In the genomic region with DNA sequence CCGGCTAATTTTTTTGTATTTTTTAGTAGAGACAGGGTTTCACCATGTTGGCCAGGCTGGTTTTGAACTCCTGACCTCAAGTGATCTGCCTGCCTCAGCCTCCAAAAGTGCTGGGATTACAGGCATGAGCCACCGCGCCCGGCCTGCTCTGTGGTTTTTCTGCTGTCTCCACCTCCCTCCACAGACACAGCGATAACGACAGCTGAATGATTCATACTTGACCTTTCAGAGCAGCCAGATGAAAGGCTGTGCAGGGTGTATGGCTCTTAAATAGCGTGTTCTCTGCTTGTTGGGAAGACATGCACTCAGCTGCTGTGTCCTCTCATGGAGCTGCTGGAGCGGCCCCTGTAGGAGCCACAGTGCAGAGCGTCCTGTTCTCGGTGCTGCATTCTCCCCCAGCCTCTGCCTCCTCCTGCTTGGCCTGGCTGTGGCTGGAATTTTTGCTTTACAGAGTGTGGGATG, we compare ENCODE assay signal across 8 cellular contexts.
DNase-seq lines count a peak whose midpoint lies in the region; ATAC-seq and TF ChIP-seq lines count a peak whose summit lies in the region.
"Not testable (repeated sequence)": the region's sequence is repeated elsewhere in the genome, so short reads cannot be mapped to it uniquely, and the experiment has no call there.

No MANE protein-coding gene starts in this region.

- H3K9me3 Mint-ChIP-seq in activated CD4-positive, alpha-beta T cell treated with anti-CD3 and anti-CD28 coated beads, Interleukin-2, amount 10 ng/mL, durations not matched to agents 7 days and 5 days, result not testable (repeated sequence)

- not testable (repeated sequence) for H3K9ac ChIP-seq in skeletal muscle satellite cell (ENCODE audit: low read depth, low read length)

- POLR2A ChIA-PET in activated CD4-positive, alpha-beta T cell treated with anti-CD3 and anti-CD28 coated beads, Interleukin-2, amount 10 ng/mL, durations not matched to agents 7 days and 5 days (lab: Charles Lee), result interaction anchor here (0.5 kb wide), 1 partner anchor 9 kb away, joined by 3 read pairs; no protein-coding TSS in a partner anchor

- not testable (repeated sequence) for H3K4me3 ChIP-seq in GM12875 (ENCODE audit: low read depth, low read length); brain microvascular endothelial cell (ENCODE audit: low read depth, low read length); skeletal muscle satellite cell (ENCODE audit: low read length); upper lobe of right lung

- in situ Hi-C loops in brain microvascular endothelial cell (cut with HindIII; ENCODE audit: low pct_ligation_motif_present, low sequenced_read_pairs), result not testable (repeated sequence)

- peaks cover 55% of the 10 kb centered on the region for H3K4me1 Mint-ChIP-seq in activated CD4-positive, alpha-beta T cell treated with anti-CD3 and anti-CD28 coated beads, Interleukin-2, amount 10 ng/mL, durations not matched to agents 7 days and 5 days

- H3K36me3 Mint-ChIP-seq in activated CD4-positive, alpha-beta T cell treated with anti-CD3 and anti-CD28 coated beads, Interleukin-2, amount 10 ng/mL, durations not matched to agents 7 days and 5 days (ENCODE audit: low read depth), result peaks cover 72% of the 10 kb centered on the region

- CTCF ChIA-PET in activated CD4-positive, alpha-beta T cell treated with anti-CD3 and anti-CD28 coated beads, Interleukin-2, amount 10 ng/mL, durations not matched to agents 7 days and 5 days (lab: Charles Lee), result interaction anchor here (1.1 to 1.5 kb wide), 3 partner anchors 22 to 66 kb away, joined by 3 to 7 read pairs (median 3); no protein-coding TSS in a partner anchor

- peaks cover 13% of the 10 kb centered on the region for H3K4me1 ChIP-seq in skeletal muscle satellite cell (ENCODE audit: control insufficient read depth, insufficient read depth, low read length)
- H3K4me1 ChIP-seq in upper lobe of right lung, result not testable (repeated sequence)

- not testable (repeated sequence) for H3K9me3 ChIP-seq in skeletal muscle satellite cell (replicated peaks; ENCODE audit: low read length); upper lobe of right lung

- not testable (repeated sequence) for H3K36me3 ChIP-seq in brain microvascular endothelial cell (replicated peaks); skeletal muscle satellite cell (ENCODE audit: insufficient read depth, low read length); upper lobe of right lung

- H3K4me2 ChIP-seq in skeletal muscle satellite cell (ENCODE audit: low read length), result peak overlapping the region; percentile 43

- not testable (repeated sequence) for H3K4me3 Mint-ChIP-seq in activated CD4-positive, alpha-beta T cell treated with anti-CD3 and anti-CD28 coated beads, Interleukin-2, amount 10 ng/mL, durations not matched to agents 7 days and 5 days

- H3K27me3 Mint-ChIP-seq in activated CD4-positive, alpha-beta T cell treated with anti-CD3 and anti-CD28 coated beads, Interleukin-2, amount 10 ng/mL, durations not matched to agents 7 days and 5 days, result not testable (repeated sequence)

- peak; percentile 77 for DNase-seq in HK-2 (ENCODE audit: unreplicated experiment)
- peak; percentile 86 for DNase-seq in NOMO-1 treated with DMSO at 0.1 percent for 48 hours (lab: John Stamatoyannopoulos, UW; ENCODE audit: unreplicated experiment)
- peak; percentile 60 for DNase-seq in activated CD4-positive, alpha-beta T cell treated with anti-CD3 and anti-CD28 coated beads, Interleukin-2, amount 10 ng/mL, durations not matched to agents 7 days and 5 days
- DNase-seq in brain microvascular endothelial cell, result peak; percentile 98
- peak; percentile 12 for DNase-seq in iPS DF 19.7 (ENCODE audit: low read depth, low spot score)
- DNase-seq in upper lobe of right lung, result peak; percentile 76

- intact Hi-C loops in upper lobe of right lung (cut with DNase I), result not testable (repeated sequence)

- H3K27ac ChIP-seq in brain microvascular endothelial cell, result peak overlapping the region; percentile 61
- H3K27ac ChIP-seq in upper lobe of right lung, result not testable (repeated sequence)

- ATAC-seq in upper lobe of right lung, result peak; percentile 98

- H3K27ac Mint-ChIP-seq in activated CD4-positive, alpha-beta T cell treated with anti-CD3 and anti-CD28 coated beads, Interleukin-2, amount 10 ng/mL, durations not matched to agents 7 days and 5 days, result peak overlapping the region; percentile 78

- H3K27me3 ChIP-seq in brain microvascular endothelial cell (replicated peaks); skeletal muscle satellite cell (ENCODE audit: control insufficient read depth, insufficient read depth, low read length); upper lobe of right lung: not testable (repeated sequence)

- TF ChIP-seq CTCF in GM12875 (IDR thresholded peaks at IDR 0.05; ENCODE audit: borderline replicate concordance, insufficient read depth, low read depth, low read length) (peak; percentile 36; the same call in 1 of the 2 replicates), brain microvascular endothelial cell (IDR thresholded peaks at IDR 0.05; ENCODE audit: low read depth, low read length, missing control alignments) (peak; percentile 83), upper lobe of right lung (IDR thresholded peaks at IDR 0.05) (peak; percentile 47)

Comparison
In these comparisons a context has a peak if more than half of its experiments do, and no peak if none do; other contexts are left out.
1. DNase-seq: peak in every context shown above with its lines; median percentile 98 in brain microvascular endothelial cell; 86 in NOMO-1 treated with DMSO at 0.1 percent for 48 hours; 77 in HK-2; 76 in upper lobe of right lung; 60 in activated CD4-positive, alpha-beta T cell treated with anti-CD3 and anti-CD28 coated beads, Interleukin-2, amount 10 ng/mL, durations not matched to agents 7 days and 5 days; 12 in iPS DF 19.7.